In the genomic region with DNA sequence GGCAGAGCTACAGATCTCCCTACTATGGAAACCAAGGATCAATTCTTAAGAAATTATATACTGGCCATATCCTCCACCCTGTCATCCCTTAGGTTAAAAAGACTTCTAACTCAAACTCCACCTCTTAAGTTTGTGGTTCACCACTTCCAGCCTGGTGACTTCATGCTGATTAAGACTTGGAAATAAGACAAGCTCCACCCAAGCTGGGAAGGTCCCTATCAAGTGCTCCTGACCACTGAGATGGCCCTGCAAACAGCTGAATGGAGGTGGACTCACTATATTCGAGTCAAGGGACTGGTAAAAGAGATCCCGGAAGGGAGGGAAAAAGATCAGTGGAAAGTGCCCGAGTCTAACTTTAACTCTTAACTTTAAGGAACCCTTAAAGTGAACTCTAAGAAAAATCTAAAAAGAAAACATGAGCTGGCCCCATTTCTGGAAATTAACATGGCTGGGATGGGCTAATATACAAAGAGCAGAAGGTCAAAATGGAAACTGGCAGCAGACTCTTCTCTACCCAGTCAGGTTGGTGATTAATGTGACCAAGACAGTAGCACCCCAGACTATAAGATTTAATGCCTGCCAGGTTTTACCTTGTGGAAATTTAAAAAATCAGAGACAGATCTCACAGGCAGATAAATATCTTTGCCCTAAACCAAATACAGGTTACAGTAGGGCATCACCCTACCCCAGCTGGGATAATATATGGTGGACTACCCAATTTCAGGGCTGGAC, we compare ENCODE assay signal across 8 cellular contexts. TPM values are rescaled to one million over a fixed set of nuclear protein-coding genes. Genes with fewer than 3 reads are reported as not detected.
DNase-seq lines count a peak whose midpoint lies in the region; ATAC-seq and TF ChIP-seq lines count a peak whose summit lies in the region.

No MANE protein-coding gene starts in this region.

- H3K9me3 Mint-ChIP-seq in CD4-positive, CD25-positive, alpha-beta regulatory T cell, result peaks cover 0 to 5% (median 0%) of the 10 kb centered on the region in 7 donors

- TF ChIP-seq POLR2A in testis (IDR thresholded peaks at IDR 0.05), result no peak

- H3K27me3 ChIP-seq in CD4-positive, CD25-positive, alpha-beta regulatory T cell (ENCODE audit: control insufficient read depth, insufficient read depth, low read length), result no peaks in the 10 kb centered on the region
- no peaks in the 10 kb centered on the region for H3K27me3 ChIP-seq in WERI-Rb-1 (ENCODE audit: insufficient read depth, low read depth, severe bottlenecking)
- no peaks in the 10 kb centered on the region for H3K27me3 ChIP-seq in testis

- H3K4me3 Mint-ChIP-seq in CD4-positive, CD25-positive, alpha-beta regulatory T cell, result peak overlapping the region; percentile 34 to 61 (median 48)

- 70 to 75% methylated on average over 3 of the region's 3 CpGs for WGBS in testis, 2 donors

- peak overlapping the region; percentile 70 to 86 (median 76) for H3K27ac Mint-ChIP-seq in CD4-positive, CD25-positive, alpha-beta regulatory T cell

- H3K4me1 ChIP-seq in CD4-positive, CD25-positive, alpha-beta regulatory T cell (ENCODE audit: control insufficient read depth, insufficient read depth, low read length, poor library complexity, severe bottlenecking), result peaks cover 37% of the 10 kb centered on the region
- H3K4me1 ChIP-seq in testis, result peaks cover 51% of the 10 kb centered on the region

- TF ChIP-seq CTCF in WERI-Rb-1 (IDR thresholded peaks at IDR 0.05; ENCODE audit: low read depth, low read length), result no peak
- TF ChIP-seq CTCF in foreskin fibroblast (IDR thresholded peaks at IDR 0.05; ENCODE audit: low read depth, low read length), result no peak
- no peak for TF ChIP-seq CTCF in testis (IDR thresholded peaks at IDR 0.05)

- peaks cover 22 to 43% (median 36%) of the 10 kb centered on the region in 4 donors for H3K4me1 Mint-ChIP-seq in CD4-positive, CD25-positive, alpha-beta regulatory T cell

- ATAC-seq in CD4-positive, CD25-positive, alpha-beta regulatory T cell (ENCODE audit: low read depth in 2 of 2), result peak; percentile 22 to 65
- no peak for ATAC-seq in HG02981 (IDR thresholded peaks at IDR 0.05; ENCODE audit: unreplicated experiment)
- ATAC-seq in GM19023 (IDR thresholded peaks at IDR 0.05; ENCODE audit: unreplicated experiment), result no peak

- H3K27me3 Mint-ChIP-seq in CD4-positive, CD25-positive, alpha-beta regulatory T cell, result no peaks in the 10 kb centered on the region

- H3K4me3 ChIP-seq in CD4-positive, CD25-positive, alpha-beta regulatory T cell (ENCODE audit: low read depth, low read length), result peak overlapping the region; percentile 51
- H3K4me3 ChIP-seq in WERI-Rb-1 (ENCODE audit: low read depth, low read length), result no peak overlapping the region
- H3K4me3 ChIP-seq in foreskin fibroblast (ENCODE audit: low read depth in 1 of 2, low read length in 2 of 2), result no peak overlapping the region
- no peak overlapping the region for H3K4me3 ChIP-seq in testis

- H3K36me3 ChIP-seq in CD4-positive, CD25-positive, alpha-beta regulatory T cell (ENCODE audit: control insufficient read depth, insufficient read depth, low read length), result no peaks in the 10 kb centered on the region
- H3K36me3 ChIP-seq in WERI-Rb-1, result no peaks in the 10 kb centered on the region
- H3K36me3 ChIP-seq in testis (ENCODE audit: low read depth, missing control alignments), result no peaks in the 10 kb centered on the region

- H3K36me3 Mint-ChIP-seq in CD4-positive, CD25-positive, alpha-beta regulatory T cell, result peaks cover 8% of the 10 kb centered on the region

- intact Hi-C loops in testis (cut with DNase I; ENCODE audit: low total_unique reads), result no loop called here

- H3K9me3 ChIP-seq in CD4-positive, CD25-positive, alpha-beta regulatory T cell (ENCODE audit: control insufficient read depth in 2 of 2, low read length in 2 of 2), result no peaks in the 10 kb centered on the region
- H3K9me3 ChIP-seq in WERI-Rb-1 (ENCODE audit: severe bottlenecking) (no peaks in the 10 kb centered on the region), testis (no peaks in the 10 kb centered on the region)

- DNase-seq in CD4-positive, CD25-positive, alpha-beta regulatory T cell, result peak in 2 of 3 donors; percentile 42 to 89
- DNase-seq in HT1080 (ENCODE audit: low read depth) (peak; percentile 92), WERI-Rb-1 (no peak), foreskin fibroblast (peak; percentile 45 to 56), testis (no peak), COLO668 (lab: John Stamatoyannopoulos, UW; ENCODE audit: unreplicated experiment) (no peak)

- H3K27ac ChIP-seq in CD4-positive, CD25-positive, alpha-beta regulatory T cell (ENCODE audit: insufficient read depth, low read length, poor library complexity, severe bottlenecking), result peak overlapping the region; percentile 52
- H3K27ac ChIP-seq in WERI-Rb-1 (peak overlapping the region; percentile 86), testis (peak overlapping the region in 1 of 2 donors; percentile 80)

RNA-seq across cellular contexts. Expression of gene PPCDC, which starts 43.9 kb away (rescaled TPM):
- total RNA-seq in CD4-positive, CD25-positive, alpha-beta regulatory T cell, result 11.0 TPM
- 10 to 100 TPM; 12.3 to 15.5 (median 12.8) TPM for polyA plus RNA-seq in CD4-positive, CD25-positive, alpha-beta regulatory T cell
- 13.4 and 15.8 TPM in 2 replicates for total RNA-seq in HT1080 (2014; rRNA removed; shearing (Covaris generic))
- 16.0 and 17.2 TPM in 2 replicates for polyA plus RNA-seq in HT1080 (2015; cell fraction: cytosol; rRNA removed)
- polyA plus RNA-seq in HT1080 (2015; cell fraction: nucleus; rRNA removed), result 15.5 and 22.0 TPM in 2 replicates
- total RNA-seq in testis, result 10 to 100 TPM; 23.6 to 31.6 TPM
- 18.0 TPM for polyA plus RNA-seq in testis (ENCODE audit: insufficient read depth, low read depth, low replicate concordance)

Comparison
In these comparisons a context has a peak if more than half of its experiments do, and no peak if none do; other contexts are left out.
1. ATAC-seq: peak in CD4-positive, CD25-positive, alpha-beta regulatory T cell (2 of 2); none in HG02981 (single experiment) and GM19023 (single experiment).
2. DNase-seq: peak in CD4-positive, CD25-positive, alpha-beta regulatory T cell (2 of 3), HT1080 (single experiment) and foreskin fibroblast (2 of 2); none in WERI-Rb-1 (single experiment), testis (single experiment) and COLO668 (single experiment).